8 cellular contexts compared by ENCODE assay signal in genomic region chr6:144284474-144284752, GRCh38. TPM values are rescaled to one million over a fixed set of nuclear protein-coding genes. Genes with fewer than 3 reads are reported as not detected.
A peak's percentile ranks its signal among the peaks of the same experiment; 100 is the strongest.
DNase-seq lines count a peak whose midpoint lies in the region; FAIRE-seq and TF ChIP-seq lines count a peak whose summit lies in the region.

No MANE protein-coding gene starts in this region.

- peak in 1 of 5 donors; percentile 1 for DNase-seq in CD4-positive, alpha-beta memory T cell
- DNase-seq in neural progenitor cell (ENCODE audit: low spot score) (no peak), cerebellar cortex (ENCODE audit: low spot score) (no peak), dedifferentiated amniotic fluid mesenchymal stem cell (ENCODE audit: extremely low spot score) (no peak), D721Med (ENCODE audit: insufficient read length, low spot score) (no peak)
- no peak for DNase-seq in activated effector memory CD4-positive, alpha-beta T cell treated with Interleukin-2 at 50 U/mL for 16 hours

- CTCF ChIA-PET in CD4-positive, alpha-beta memory T cell (lab: Charles Lee; ENCODE audit: partially characterized antibody): no interaction called here

- peak overlapping the region; percentile 86 to 98 (median 94) for H3K4me3 Mint-ChIP-seq in CD4-positive, alpha-beta memory T cell
- peak overlapping the region; percentile 100 for H3K4me3 Mint-ChIP-seq in neural progenitor cell

- H3K9ac ChIP-seq in OCI-LY1 (ENCODE audit: low read length) (no peak overlapping the region), endocrine pancreas (ENCODE audit: control insufficient read depth, insufficient read depth, low read length) (no peak overlapping the region), neural progenitor cell (peak overlapping the region; percentile 78)

- no peaks in the 10 kb centered on the region for H3K36me3 ChIP-seq in CD4-positive, alpha-beta memory T cell (ENCODE audit: insufficient read depth, low read length)
- H3K36me3 ChIP-seq in OCI-LY1 (ENCODE audit: insufficient read depth, low read length) (no peaks in the 10 kb centered on the region), endocrine pancreas (ENCODE audit: control insufficient read depth, insufficient read depth, low read length) (no peaks in the 10 kb centered on the region), neural progenitor cell (no peaks in the 10 kb centered on the region)

- no peak overlapping the region for H3K27ac ChIP-seq in CD4-positive, alpha-beta memory T cell (ENCODE audit: low read depth, low read length)
- H3K27ac ChIP-seq in OCI-LY1 (ENCODE audit: low read depth, low read length, poor library complexity, severe bottlenecking) (no peak overlapping the region), neural progenitor cell (peak overlapping the region; percentile 98)

- peak overlapping the region in 3 of 7 donors; percentile 8 to 47 (median 14) for H3K27ac Mint-ChIP-seq in CD4-positive, alpha-beta memory T cell
- peak overlapping the region; percentile 6 for H3K27ac Mint-ChIP-seq in neural progenitor cell

- peaks cover 0 to 9% of the 10 kb centered on the region in 2 donors for H3K36me3 Mint-ChIP-seq in CD4-positive, alpha-beta memory T cell
- H3K36me3 Mint-ChIP-seq in neural progenitor cell: peaks cover 3% of the 10 kb centered on the region

- TF ChIP-seq CTCF in OCI-LY1 (IDR thresholded peaks at IDR 0.05; ENCODE audit: low read length): no peak
- no peak for TF ChIP-seq CTCF in neural progenitor cell (IDR thresholded peaks at IDR 0.05)
- TF ChIP-seq CTCF in D721Med (IDR thresholded peaks at IDR 0.05; ENCODE audit: insufficient read depth, missing control alignments): no peak

- H3F3A ChIP-seq in OCI-LY1 (ENCODE audit: insufficient read depth, low read length) (no peaks in the 10 kb centered on the region), neural progenitor cell (ENCODE audit: low read depth) (peaks cover 31% of the 10 kb centered on the region)

- POLR2A ChIA-PET in CD4-positive, alpha-beta memory T cell (lab: Charles Lee; ENCODE audit: partially characterized antibody): no interaction called here

- no peak for FAIRE-seq in D721Med (lab: Jason Lieb, UNC)

- H3K4me1 Mint-ChIP-seq in CD4-positive, alpha-beta memory T cell: peaks cover 9 to 23% (median 18%) of the 10 kb centered on the region in 4 donors
- H3K4me1 Mint-ChIP-seq in neural progenitor cell: peaks cover 18% of the 10 kb centered on the region

- H3K27me3 Mint-ChIP-seq in CD4-positive, alpha-beta memory T cell: no peaks in the 10 kb centered on the region
- peaks cover 7% of the 10 kb centered on the region for H3K27me3 Mint-ChIP-seq in neural progenitor cell (ENCODE audit: insufficient read depth, low read depth)

- H3K4me1 ChIP-seq in CD4-positive, alpha-beta memory T cell (ENCODE audit: insufficient read depth, low read length): peaks cover 20% of the 10 kb centered on the region
- H3K4me1 ChIP-seq in OCI-LY1 (ENCODE audit: insufficient read depth, low read length, severe bottlenecking) (no peaks in the 10 kb centered on the region), endocrine pancreas (ENCODE audit: control insufficient read depth, insufficient read depth, low read length) (peaks cover 7% of the 10 kb centered on the region), neural progenitor cell (peaks cover 13% of the 10 kb centered on the region)

- no peaks in the 10 kb centered on the region for H4K20me1 ChIP-seq in OCI-LY1 (ENCODE audit: insufficient read depth, low read length)
- H4K20me1 ChIP-seq in neural progenitor cell (ENCODE audit: low read depth): peaks cover 12% of the 10 kb centered on the region

- H2AFZ ChIP-seq in OCI-LY1 (ENCODE audit: low read length) (no peak overlapping the region), neural progenitor cell (replicated peaks) (peak overlapping the region; percentile 97)

- peak overlapping the region; percentile 38 to 89 for H3K4me3 ChIP-seq in CD4-positive, alpha-beta memory T cell (ENCODE audit: low read length in 2 of 2)
- H3K4me3 ChIP-seq in OCI-LY1 (ENCODE audit: low read depth, low read length, poor library complexity, severe bottlenecking): no peak overlapping the region
- H3K4me3 ChIP-seq in endocrine pancreas (ENCODE audit: control insufficient read depth, insufficient read depth, low read length): peak overlapping the region; percentile 99
- H3K4me3 ChIP-seq in neural progenitor cell: peak overlapping the region; percentile 92

- H3K9me3 Mint-ChIP-seq in CD4-positive, alpha-beta memory T cell: no peaks in the 10 kb centered on the region
- peaks cover 3% of the 10 kb centered on the region for H3K9me3 Mint-ChIP-seq in neural progenitor cell

- no peaks in the 10 kb centered on the region for H3K27me3 ChIP-seq in CD4-positive, alpha-beta memory T cell (ENCODE audit: insufficient read depth, low read length)
- no peaks in the 10 kb centered on the region for H3K27me3 ChIP-seq in OCI-LY1 (ENCODE audit: insufficient read depth, low read length)
- H3K27me3 ChIP-seq in endocrine pancreas (ENCODE audit: control insufficient read depth, insufficient read depth, low read length): no peaks in the 10 kb centered on the region
- H3K27me3 ChIP-seq in neural progenitor cell: peaks cover 6% of the 10 kb centered on the region

- H3K79me2 ChIP-seq in OCI-LY1 (ENCODE audit: insufficient read depth, low read length) (no peaks in the 10 kb centered on the region), neural progenitor cell (ENCODE audit: low read depth) (peaks cover 41% of the 10 kb centered on the region)

- intact Hi-C loops in CD4-positive, alpha-beta memory T cell (cut with micrococcal nuclease): loop anchor here (2.0 to 10.0 kb wide), 3 partner anchors 66 to 190 kb away; no protein-coding TSS in a partner anchor

- H3K9me3 ChIP-seq in CD4-positive, alpha-beta memory T cell (ENCODE audit: control insufficient read depth in 1 of 2, low read length in 2 of 2): no peaks in the 10 kb centered on the region
- no peaks in the 10 kb centered on the region for H3K9me3 ChIP-seq in OCI-LY1 (ENCODE audit: low read length)
- no peaks in the 10 kb centered on the region for H3K9me3 ChIP-seq in endocrine pancreas (ENCODE audit: control insufficient read depth, low read length)
- no peaks in the 10 kb centered on the region for H3K9me3 ChIP-seq in neural progenitor cell (ENCODE audit: low read depth)

- H3K9me2 ChIP-seq in OCI-LY1 (ENCODE audit: low read depth, low read length): no peaks in the 10 kb centered on the region

- H3K4me2 ChIP-seq in OCI-LY1 (ENCODE audit: low read length): peak overlapping the region; percentile 22; the same call in 1 of the 2 replicates
- H3K4me2 ChIP-seq in neural progenitor cell: peak overlapping the region; percentile 95

RNA-seq across cellular contexts. Expression of gene UTRN, which starts 0.7 kb away (rescaled TPM):
- total RNA-seq in CD4-positive, alpha-beta memory T cell: 100 to 1,000 TPM; 219 to 227 TPM
- polyA plus RNA-seq in CD4-positive, alpha-beta memory T cell: 10 to 100 TPM; 18.8 to 99.0 TPM
- 44.3 and 60.9 TPM in 2 replicates for total RNA-seq in neural progenitor cell (ENCODE audit: low replicate concordance)
